8 cellular contexts compared by ENCODE assay signal in genomic region chr18:31683968-31684278, GRCh38. TPM values are rescaled to one million over a fixed set of nuclear protein-coding genes. Genes with fewer than 3 reads are reported as not detected.
DNase-seq lines count a peak whose midpoint lies in the region; ATAC-seq, FAIRE-seq and TF ChIP-seq lines count a peak whose summit lies in the region.

No MANE protein-coding gene starts in this region.

- H3K9me3 Mint-ChIP-seq in CD4-positive, CD25-positive, alpha-beta regulatory T cell, result peaks cover 0 to 4% (median 0%) of the 10 kb centered on the region in 7 donors
- H3K9me3 Mint-ChIP-seq in nephron, result no peaks in the 10 kb centered on the region

- H3K9ac ChIP-seq in duodenal mucosa (ENCODE audit: low read depth in 1 of 2, low read length in 2 of 2), result peak overlapping the region; percentile 21 to 71

- no peak overlapping the region for H3K27ac Mint-ChIP-seq in CD4-positive, CD25-positive, alpha-beta regulatory T cell
- peak overlapping the region; percentile 81 to 97 (median 93) for H3K27ac Mint-ChIP-seq in nephron

- no peaks in the 10 kb centered on the region for H3K9me3 ChIP-seq in CD4-positive, CD25-positive, alpha-beta regulatory T cell (ENCODE audit: control insufficient read depth in 2 of 2, low read length in 2 of 2)
- H3K9me3 ChIP-seq in duodenal mucosa (ENCODE audit: control insufficient read depth in 1 of 2, low read length in 2 of 2), result no peaks in the 10 kb centered on the region

- FAIRE-seq in GM12892 (lab: Jason Lieb, UNC), result no peak

- TF ChIP-seq POLR2A in GM12892 (IDR thresholded peaks at IDR 0.05; ENCODE audit: low read depth, low read length), result no peak

- H3K4me1 Mint-ChIP-seq in CD4-positive, CD25-positive, alpha-beta regulatory T cell, result peaks cover 0 to 21% (median 7%) of the 10 kb centered on the region in 4 donors
- H3K4me1 Mint-ChIP-seq in nephron, result peaks cover 15% of the 10 kb centered on the region

- peaks cover 71% of the 10 kb centered on the region for H3K27me3 Mint-ChIP-seq in CD4-positive, CD25-positive, alpha-beta regulatory T cell
- H3K27me3 Mint-ChIP-seq in nephron (ENCODE audit: low read depth), result peaks cover 4% of the 10 kb centered on the region

- peaks cover 12% of the 10 kb centered on the region for H3K4me1 ChIP-seq in CD4-positive, CD25-positive, alpha-beta regulatory T cell (ENCODE audit: control insufficient read depth, insufficient read depth, low read length, poor library complexity, severe bottlenecking)
- H3K4me1 ChIP-seq in duodenal mucosa (ENCODE audit: control insufficient read depth in 1 of 2, insufficient read depth in 2 of 2, low read length in 2 of 2), result peaks cover 26 to 29% of the 10 kb centered on the region in 2 donors

- no peak overlapping the region for H3K27ac ChIP-seq in CD4-positive, CD25-positive, alpha-beta regulatory T cell (ENCODE audit: insufficient read depth, low read length, poor library complexity, severe bottlenecking)
- no peak overlapping the region for H3K27ac ChIP-seq in duodenal mucosa (ENCODE audit: low read depth, low read length)

- H3K36me3 Mint-ChIP-seq in CD4-positive, CD25-positive, alpha-beta regulatory T cell, result no peaks in the 10 kb centered on the region
- no peaks in the 10 kb centered on the region for H3K36me3 Mint-ChIP-seq in nephron (ENCODE audit: low read depth)

- no peak for TF ChIP-seq CTCF in nephron (IDR thresholded peaks at IDR 0.05; ENCODE audit: unreplicated experiment in 3 of 3)

- ATAC-seq in CD4-positive, CD25-positive, alpha-beta regulatory T cell (ENCODE audit: low read depth in 2 of 2), result no peak

- no peak overlapping the region for H3K4me3 ChIP-seq in CD4-positive, CD25-positive, alpha-beta regulatory T cell (ENCODE audit: low read depth, low read length)
- peak overlapping the region; percentile 73 to 78 for H3K4me3 ChIP-seq in duodenal mucosa (ENCODE audit: low read depth in 1 of 2, low read length in 2 of 2)

- peak overlapping the region; percentile 85 to 93 (median 88) for H3K4me3 Mint-ChIP-seq in CD4-positive, CD25-positive, alpha-beta regulatory T cell
- H3K4me3 Mint-ChIP-seq in nephron, result peak overlapping the region; percentile 99 to 100 (median 100)

- intact Hi-C loops in posterior cingulate gyrus (cut with DNase I), result no loop called here

- no peak for DNase-seq in CD4-positive, CD25-positive, alpha-beta regulatory T cell
- DNase-seq in NCI-H460 (ENCODE audit: extremely low read depth, low read depth), result peak; percentile 52
- no peak for DNase-seq in stimulated activated CD4-positive, alpha-beta T cell treated with anti-CD3 and anti-CD28 coated beads, Interleukin-4, amount 100 ng/mL, for 24 hours
- no peak for DNase-seq in NCI-H2107 treated with DMSO at 0.1 percent for 48 hours (lab: John Stamatoyannopoulos, UW; ENCODE audit: unreplicated experiment)
- no peak for DNase-seq in GM12892 (ENCODE audit: insufficient read length)
- no peak for DNase-seq in posterior cingulate gyrus

- H3K36me3 ChIP-seq in CD4-positive, CD25-positive, alpha-beta regulatory T cell (ENCODE audit: control insufficient read depth, insufficient read depth, low read length), result no peaks in the 10 kb centered on the region
- no peaks in the 10 kb centered on the region for H3K36me3 ChIP-seq in duodenal mucosa (ENCODE audit: control insufficient read depth in 1 of 2, insufficient read depth in 2 of 2, low read length in 2 of 2)

- peaks cover 43% of the 10 kb centered on the region for H3K27me3 ChIP-seq in CD4-positive, CD25-positive, alpha-beta regulatory T cell (ENCODE audit: control insufficient read depth, insufficient read depth, low read length)
- no peaks in the 10 kb centered on the region for H3K27me3 ChIP-seq in duodenal mucosa (ENCODE audit: control insufficient read depth in 1 of 2, insufficient read depth in 2 of 2, low read length in 2 of 2)

RNA-seq across cellular contexts. Expression of gene B4GALT6, which starts 0.5 kb away (rescaled TPM):
- total RNA-seq in CD4-positive, CD25-positive, alpha-beta regulatory T cell, result 0.47 TPM
- polyA plus RNA-seq in CD4-positive, CD25-positive, alpha-beta regulatory T cell, result not detected
- 17.4 and 21.4 TPM in 2 replicates for total RNA-seq in NCI-H460 (2014; rRNA removed; shearing (Covaris generic))
- 10.1 and 17.8 TPM in 2 replicates for polyA plus RNA-seq in NCI-H460 (2014; cell fraction: nucleus; rRNA removed)
- 26.6 TPM for polyA plus RNA-seq in GM12892 (2012; ENCODE audit: missing spikeins)

Comparison
In these comparisons a context has a peak if more than half of its experiments do, and no peak if none do; other contexts are left out.
1. H3K27ac Mint-ChIP-seq: peak in nephron (3 of 3); none in CD4-positive, CD25-positive, alpha-beta regulatory T cell (0 of 3).
2. RNA of gene B4GALT6, which starts 0.5 kb away (total RNA-seq): 17.4 to 21.4 TPM in NCI-H460; 0.47 TPM in CD4-positive, CD25-positive, alpha-beta regulatory T cell (single experiment); every median in the first group is over 10 times any median in the second.